ENCODE assay signal across 8 cellular contexts in genomic region chr6:132298344-132298949, GRCh38.
DNase-seq lines count a peak whose midpoint lies in the region; ATAC-seq, FAIRE-seq and TF ChIP-seq lines count a peak whose summit lies in the region.

No MANE protein-coding gene starts in this region.

- peak; percentile 30 for DNase-seq in activated T-cell treated with anti-CD3 and anti-CD28 coated beads, Interleukin-2, amount 50 U/mL, for 48 hours
- no peak for DNase-seq in activated T-cell treated with anti-CD3 and anti-CD28 coated beads, Interleukin-2, amount 50 U/mL, for 1 hour
- DNase-seq in bronchial epithelial cell (ENCODE audit: low read depth): peak; percentile 47
- peak in 1 of 2 donors; percentile 29 for DNase-seq in uterus
- no peak for DNase-seq in central memory CD4-positive, alpha-beta T cell

- FAIRE-seq in bronchial epithelial cell (lab: Jason Lieb, UNC): no peak

- H3K9ac ChIP-seq in OCI-LY3 (ENCODE audit: low read length) (no peak overlapping the region), liver (ENCODE audit: low read depth in 1 of 2, low read length in 2 of 2) (no peak overlapping the region)

- no peak overlapping the region for H3K4me3 ChIP-seq in OCI-LY3 (ENCODE audit: low read length)
- H3K4me3 ChIP-seq in bronchial epithelial cell (ENCODE audit: low read depth, low read length): no peak overlapping the region
- no peak overlapping the region for H3K4me3 ChIP-seq in liver (ENCODE audit: low read depth in 1 of 3, low read length in 3 of 3)
- no peak overlapping the region for H3K4me3 ChIP-seq in uterus

- no peak for TF ChIP-seq POLR2A in uterus (IDR thresholded peaks at IDR 0.05)

- H3K27me3 ChIP-seq in OCI-LY3 (ENCODE audit: low read depth, low read length): peaks cover 5% of the 10 kb centered on the region; the same call in 1 of the 2 replicates
- no peaks in the 10 kb centered on the region for H3K27me3 ChIP-seq in bronchial epithelial cell (ENCODE audit: control insufficient read depth, insufficient read depth, low read length)
- H3K27me3 ChIP-seq in liver (ENCODE audit: control insufficient read depth in 4 of 4, insufficient read depth in 4 of 4, low read length in 3 of 4): no peaks in the 10 kb centered on the region
- no peaks in the 10 kb centered on the region for H3K27me3 ChIP-seq in uterus

- TF ChIP-seq RAD21 in liver (IDR thresholded peaks at IDR 0.05): peak; percentile 75 to 77

- peak; percentile 59 for TF ChIP-seq CTCF in OCI-LY3 (IDR thresholded peaks at IDR 0.05; ENCODE audit: low read depth, low read length)
- peak; percentile 53 for TF ChIP-seq CTCF in bronchial epithelial cell (IDR thresholded peaks at IDR 0.05; ENCODE audit: insufficient read depth, low read length, severe bottlenecking)
- peak; percentile 62 for TF ChIP-seq CTCF in liver (IDR thresholded peaks at IDR 0.05; ENCODE audit: low read depth, low read length, missing input control)
- TF ChIP-seq CTCF in uterus (IDR thresholded peaks at IDR 0.05): peak; percentile 16 to 53 (median 45)

- H3K9me3 ChIP-seq in OCI-LY3 (ENCODE audit: insufficient read depth, low read length) (no peaks in the 10 kb centered on the region), liver (ENCODE audit: control insufficient read depth in 4 of 4, low read length in 3 of 4) (no peaks in the 10 kb centered on the region), uterus (no peaks in the 10 kb centered on the region)

- peak; percentile 55 for ATAC-seq in HG02623 (IDR thresholded peaks at IDR 0.05; ENCODE audit: unreplicated experiment)

- no peaks in the 10 kb centered on the region for H3K79me2 ChIP-seq in OCI-LY3 (ENCODE audit: low read length)

- H4K20me1 ChIP-seq in OCI-LY3 (ENCODE audit: insufficient read depth, low read length): no peaks in the 10 kb centered on the region

- intact Hi-C loops in uterus (cut with DNase I; ENCODE audit: low total_unique reads): no loop called here

- H3K4me2 ChIP-seq in OCI-LY3 (ENCODE audit: low read length): no peak overlapping the region

- peaks cover 8% of the 10 kb centered on the region for H3K4me1 ChIP-seq in OCI-LY3 (ENCODE audit: low read length)
- no peaks in the 10 kb centered on the region for H3K4me1 ChIP-seq in liver (ENCODE audit: control insufficient read depth in 4 of 4, insufficient read depth in 4 of 4, low read length in 3 of 4)
- H3K4me1 ChIP-seq in uterus: no peaks in the 10 kb centered on the region

- no peaks in the 10 kb centered on the region for H3K36me3 ChIP-seq in OCI-LY3 (replicated peaks; ENCODE audit: low read depth, low read length)
- no peaks in the 10 kb centered on the region for H3K36me3 ChIP-seq in bronchial epithelial cell (ENCODE audit: control insufficient read depth, insufficient read depth, low read length)
- no peaks in the 10 kb centered on the region for H3K36me3 ChIP-seq in liver (ENCODE audit: control insufficient read depth in 4 of 4, insufficient read depth in 3 of 4, low read depth in 1 of 4, low read length in 3 of 4)
- H3K36me3 ChIP-seq in uterus: no peaks in the 10 kb centered on the region

- H3K27ac ChIP-seq in OCI-LY3 (ENCODE audit: low read length) (no peak overlapping the region), liver (ENCODE audit: low read depth in 1 of 2, low read length in 2 of 2) (no peak overlapping the region), uterus (no peak overlapping the region)

- no peak overlapping the region for H2AFZ ChIP-seq in OCI-LY3 (ENCODE audit: low read depth, low read length)

TF ChIP-seq in liver, 16 proteins besides CTCF, POLR2A, EP300 and RAD21:
- TF ChIP-seq HNF4G (IDR thresholded peaks at IDR 0.05): no peak
- TF ChIP-seq, protein P1, sequence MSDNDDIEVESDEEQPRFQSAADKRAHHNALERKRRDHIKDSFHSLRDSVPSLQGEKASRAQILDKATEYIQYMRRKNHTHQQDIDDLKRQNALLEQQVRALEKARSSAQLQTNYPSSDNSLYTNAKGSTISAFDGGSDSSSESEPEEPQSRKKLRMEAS (IDR thresholded peaks at IDR 0.05): no peak
- TF ChIP-seq ZBTB33 (IDR thresholded peaks at IDR 0.05): no peak
- TF ChIP-seq EGR1 (IDR thresholded peaks at IDR 0.05; ENCODE audit: low read depth in 2 of 2): no peak
- TF ChIP-seq JUND (IDR thresholded peaks at IDR 0.05): no peak

Comparison
In these comparisons a context has a peak if more than half of its experiments do, and no peak if none do; other contexts are left out.
1. DNase-seq: peak in activated T-cell treated with anti-CD3 and anti-CD28 coated beads, Interleukin-2, amount 50 U/mL, for 48 hours (2 of 2) and bronchial epithelial cell (single experiment); none in activated T-cell treated with anti-CD3 and anti-CD28 coated beads, Interleukin-2, amount 50 U/mL, for 1 hour (single experiment) and central memory CD4-positive, alpha-beta T cell (single experiment).
2. Peak in every context shown above with its lines, with median percentiles within 50 percentile points of each other: CTCF ChIP-seq.